ENCODE assay signal across 8 cellular contexts in genomic region chr20:6122873-6123649, GRCh38. TPM values are rescaled to one million over a fixed set of nuclear protein-coding genes. Genes with fewer than 3 reads are reported as not detected.
A peak's percentile ranks its signal among the peaks of the same experiment; 100 is the strongest.
DNase-seq lines count a peak whose midpoint lies in the region; ATAC-seq and TF ChIP-seq lines count a peak whose summit lies in the region.

A gene with protein sequence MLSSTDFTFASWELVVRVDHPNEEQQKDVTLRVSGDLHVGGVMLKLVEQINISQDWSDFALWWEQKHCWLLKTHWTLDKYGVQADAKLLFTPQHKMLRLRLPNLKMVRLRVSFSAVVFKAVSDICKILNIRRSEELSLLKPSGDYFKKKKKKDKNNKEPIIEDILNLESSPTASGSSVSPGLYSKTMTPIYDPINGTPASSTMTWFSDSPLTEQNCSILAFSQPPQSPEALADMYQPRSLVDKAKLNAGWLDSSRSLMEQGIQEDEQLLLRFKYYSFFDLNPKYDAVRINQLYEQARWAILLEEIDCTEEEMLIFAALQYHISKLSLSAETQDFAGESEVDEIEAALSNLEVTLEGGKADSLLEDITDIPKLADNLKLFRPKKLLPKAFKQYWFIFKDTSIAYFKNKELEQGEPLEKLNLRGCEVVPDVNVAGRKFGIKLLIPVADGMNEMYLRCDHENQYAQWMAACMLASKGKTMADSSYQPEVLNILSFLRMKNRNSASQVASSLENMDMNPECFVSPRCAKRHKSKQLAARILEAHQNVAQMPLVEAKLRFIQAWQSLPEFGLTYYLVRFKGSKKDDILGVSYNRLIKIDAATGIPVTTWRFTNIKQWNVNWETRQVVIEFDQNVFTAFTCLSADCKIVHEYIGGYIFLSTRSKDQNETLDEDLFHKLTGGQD (minus strand): TSS chr20:6123030. CDS start chr20:6119554, 3,476 bp downstream.

- H3K27ac ChIP-seq in SK-N-MC (peak within 1 kb of the TSS; percentile 92), colonic mucosa (peak within 1 kb of the TSS; percentile 81)

- H3K9me3 ChIP-seq in SK-N-MC (ENCODE audit: low read depth, low read length), result no peaks in the 10 kb centered on the region
- H3K9me3 ChIP-seq in colonic mucosa, result no peaks in the 10 kb centered on the region

- H3K36me3 ChIP-seq in SK-N-MC (ENCODE audit: insufficient read depth, low read length) (peaks cover 15% of the 10 kb centered on the region), colonic mucosa (no peaks in the 10 kb centered on the region)

- H3K36me3 Mint-ChIP-seq in CD14-positive monocyte, result no peaks in the 10 kb centered on the region

- ATAC-seq in GM19372 (IDR thresholded peaks at IDR 0.05; ENCODE audit: low read depth, unreplicated experiment) (peak; percentile 53), left lobe of liver (peak; percentile 98), GM18870 (IDR thresholded peaks at IDR 0.05; ENCODE audit: unreplicated experiment) (no peak)

- intact Hi-C loops in CD14-positive monocyte (cut with micrococcal nuclease) (no loop called here), colonic mucosa (cut with DNase I) (no loop called here)

- H3K4me3 ChIP-seq in SK-N-MC (peak within 1 kb of the TSS; percentile 84), colonic mucosa (peak within 1 kb of the TSS; percentile 63)

- peaks cover 30 to 47% (median 42%) of the 10 kb centered on the region in 3 donors for H3K27me3 Mint-ChIP-seq in CD14-positive monocyte (ENCODE audit: low read depth in 3 of 3)

- TF ChIP-seq RAD21 in Ishikawa (IDR thresholded peaks at IDR 0.05; ENCODE audit: low read depth), result no peak

- no peaks in the 10 kb centered on the region for H3K4me1 ChIP-seq in colonic mucosa

- peaks cover 14% of the 10 kb centered on the region for H3K4me1 Mint-ChIP-seq in CD14-positive monocyte

- no peak within 1 kb of the TSS for H3K27ac Mint-ChIP-seq in CD14-positive monocyte

- H3K4me3 Mint-ChIP-seq in CD14-positive monocyte, result peak within 1 kb of the TSS; percentile 74 to 83

- peaks cover 0 to 7% (median 2%) of the 10 kb centered on the region in 7 donors for H3K9me3 Mint-ChIP-seq in CD14-positive monocyte

- DNase-seq in CD14-positive monocyte (ENCODE audit: low spot score) (peak; percentile 51), SK-N-MC (ENCODE audit: low read depth, low spot score) (no peak), colonic mucosa (peak; percentile 89), left lobe of liver (ENCODE audit: low spot score) (peak; percentile 64)
- peak; percentile 13 to 34 (median 30) for DNase-seq in stimulated activated CD4-positive, alpha-beta T cell treated with anti-CD3 and anti-CD28 coated beads, TNF-alpha, amount 100 ng/mL, for 48 hours (ENCODE audit: low read depth in 3 of 3)

- TF ChIP-seq CTCF in CD14-positive monocyte (IDR thresholded peaks at IDR 0.05) (no peak), colonic mucosa (IDR thresholded peaks at IDR 0.05) (no peak)

- H3K27me3 ChIP-seq in colonic mucosa, result peaks cover 3% of the 10 kb centered on the region

- no peak for TF ChIP-seq EP300 in Ishikawa (IDR thresholded peaks at IDR 0.05; ENCODE audit: borderline replicate concordance)

- H3K9ac ChIP-seq in SK-N-MC (ENCODE audit: insufficient read length) (peak within 1 kb of the TSS; percentile 74), colonic mucosa (ENCODE audit: low read depth in 2 of 2, low read length in 2 of 2) (peak within 1 kb of the TSS; percentile 60 to 89)

TF ChIP-seq in Ishikawa, 13 proteins besides CTCF, POLR2A, EP300 and RAD21:
- TF ChIP-seq TEAD4 (IDR thresholded peaks at IDR 0.05) (no peak), MAX (IDR thresholded peaks at IDR 0.05) (peak; percentile 52), USF1 (IDR thresholded peaks at IDR 0.05) (no peak), TAF1 (IDR thresholded peaks at IDR 0.05; ENCODE audit: low read depth) (no peak)

RNA-seq across cellular contexts. Expression of the gene that starts here (rescaled TPM):
- polyA plus RNA-seq in CD14-positive monocyte, result not detected
- total RNA-seq in colonic mucosa, result 10 to 100 TPM; 68.8 to 83.9 TPM
- 0.23 TPM for total RNA-seq in left lobe of liver

Comparison
In these comparisons a context has a peak if more than half of its experiments do, and no peak if none do; other contexts are left out.
1. RNA of the gene that starts here (total RNA-seq): 68.8 to 83.9 TPM in colonic mucosa; 0.23 TPM in left lobe of liver (single experiment); every median in the first group is over 10 times any median in the second.
2. Peak in DNase-seq in CD14-positive monocyte; RNA of the gene not detected or under 1 TPM.
3. Peak in DNase-seq and ATAC-seq in left lobe of liver; RNA of the gene not detected or under 1 TPM.